In the genomic region with DNA sequence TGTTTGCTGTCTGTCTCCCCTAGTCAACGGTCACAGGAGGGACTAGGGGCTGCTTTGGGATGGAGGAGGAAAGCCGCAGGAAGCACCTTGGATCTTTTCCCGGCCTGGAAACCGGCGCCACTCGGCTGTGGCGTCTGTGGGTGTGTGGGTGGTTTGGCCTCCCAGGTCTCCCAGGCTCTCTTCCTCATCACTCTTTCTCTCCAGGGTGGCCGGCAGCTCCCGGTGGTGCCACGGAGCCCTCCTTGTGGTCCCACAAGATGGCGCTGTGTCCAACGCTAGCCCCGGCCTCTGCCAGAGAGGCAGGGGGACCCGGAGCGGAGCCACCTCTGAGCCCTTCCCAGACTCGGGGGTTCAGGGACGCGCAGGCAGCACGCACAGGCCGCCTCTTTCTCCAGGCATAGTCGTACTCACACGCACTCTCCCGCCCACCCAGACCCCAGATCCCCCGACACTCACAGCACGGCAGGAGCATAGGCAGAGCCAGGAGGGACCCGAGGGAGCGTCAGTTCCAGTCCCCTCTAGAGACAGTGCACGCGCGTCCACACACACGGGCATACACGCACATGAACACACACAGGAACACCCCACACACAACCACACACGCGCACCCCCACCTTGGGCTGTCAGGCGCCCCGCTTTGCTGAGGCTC, we compare ENCODE assay signal across 1 cellular context.
TF ChIP-seq lines count a peak whose summit lies in the region.

No MANE protein-coding gene starts in this region.

TF ChIP-seq in K562, 482 proteins besides CTCF, POLR2A, EP300 and RAD21 (continued from another document):
- TF ChIP-seq, protein P1, sequence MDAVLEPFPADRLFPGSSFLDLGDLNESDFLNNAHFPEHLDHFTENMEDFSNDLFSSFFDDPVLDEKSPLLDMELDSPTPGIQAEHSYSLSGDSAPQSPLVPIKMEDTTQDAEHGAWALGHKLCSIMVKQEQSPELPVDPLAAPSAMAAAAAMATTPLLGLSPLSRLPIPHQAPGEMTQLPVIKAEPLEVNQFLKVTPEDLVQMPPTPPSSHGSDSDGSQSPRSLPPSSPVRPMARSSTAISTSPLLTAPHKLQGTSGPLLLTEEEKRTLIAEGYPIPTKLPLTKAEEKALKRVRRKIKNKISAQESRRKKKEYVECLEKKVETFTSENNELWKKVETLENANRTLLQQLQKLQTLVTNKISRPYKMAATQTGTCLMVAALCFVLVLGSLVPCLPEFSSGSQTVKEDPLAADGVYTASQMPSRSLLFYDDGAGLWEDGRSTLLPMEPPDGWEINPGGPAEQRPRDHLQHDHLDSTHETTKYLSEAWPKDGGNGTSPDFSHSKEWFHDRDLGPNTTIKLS (IDR thresholded peaks at IDR 0.05; ENCODE audit: borderline replicate concordance, low read depth) = no peak
- TF ChIP-seq ZC3H8 (IDR thresholded peaks at IDR 0.05) = no peak
- no peak for TF ChIP-seq SIX5 (IDR thresholded peaks at IDR 0.05; ENCODE audit: borderline replicate concordance in 1 of 2, insufficient read depth in 1 of 2, low read depth in 1 of 2, low read length in 2 of 2)
- no peak for TF ChIP-seq SAP30 (IDR thresholded peaks at IDR 0.05; ENCODE audit: borderline replicate concordance, insufficient read depth, low read depth, low read length, poor library complexity, severe bottlenecking)
- TF ChIP-seq E2F6 (IDR thresholded peaks at IDR 0.05; ENCODE audit: borderline replicate concordance in 1 of 2, extremely low read depth in 1 of 2, insufficient read depth in 1 of 2, insufficient read length in 1 of 2, low read depth in 1 of 2, low read length in 1 of 2, poor library complexity in 1 of 2, severe bottlenecking in 1 of 2) = no peak
- no peak for TF ChIP-seq ARID3B (CRISPR knock-in tag; IDR thresholded peaks at IDR 0.05; ENCODE audit: borderline replicate concordance)
